23 cellular contexts compared by ENCODE assay signal in the genomic region with DNA sequence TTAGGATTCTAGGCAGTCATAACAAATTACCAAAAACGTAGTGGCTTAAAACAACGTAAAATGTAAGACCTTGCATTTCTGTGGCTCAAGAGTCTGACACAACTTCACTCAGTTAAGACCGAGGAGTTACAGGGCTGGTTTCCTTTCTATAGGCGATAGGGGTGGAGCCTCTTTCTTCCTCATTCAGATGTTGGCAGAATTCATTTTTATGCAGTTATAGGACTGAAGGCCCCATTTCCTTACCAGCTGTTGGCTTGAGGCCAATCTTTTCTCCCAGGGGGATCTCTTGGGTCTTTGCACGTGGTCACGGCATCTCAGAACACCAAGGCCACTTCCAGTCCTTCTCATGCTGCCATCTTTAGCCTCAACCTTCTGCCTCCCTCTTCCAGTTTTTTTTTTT.
A peak's percentile ranks its signal among the peaks of the same experiment; 100 is the strongest.
DNase-seq lines count a peak whose midpoint lies in the region; ATAC-seq and TF ChIP-seq lines count a peak whose summit lies in the region.
"Had no signal": no experiment of that assay in that cellular context is flagged by ENCODE, and none has a peak within 500 bp of the region (broad histone marks: within the 10 kb centered on the region; RNA-seq: fewer than 3 reads in every experiment).

No MANE protein-coding gene starts in this region.

- H3K27ac ChIP-seq in fibroblast of lung (ENCODE audit: insufficient read depth, low read length) (peak overlapping the region; percentile 13), thoracic aorta (no peak overlapping the region)
- H3K27ac ChIP-seq: C4-2B, epithelial cell of prostate, left ventricle myocardium inferior, right lobe of liver had no signal

- H3K27me3 ChIP-seq in fibroblast of lung (ENCODE audit: control insufficient read depth, insufficient read depth, low read length) (no peaks in the 10 kb centered on the region), thoracic aorta (replicated peaks; ENCODE audit: insufficient read depth) (no peaks in the 10 kb centered on the region)
- H3K27me3 ChIP-seq: right lobe of liver, upper lobe of left lung had no signal

- H3K79me2 ChIP-seq in fibroblast of lung (ENCODE audit: control insufficient read depth, insufficient read depth, low read length) = no peaks in the 10 kb centered on the region

- peak; percentile 23 for DNase-seq in SIG-M5 treated with dmso at 0.1 percent for 504 hours (lab: John Stamatoyannopoulos, UW; ENCODE audit: unreplicated experiment)
- no peak for DNase-seq in SIG-M5 (lab: John Stamatoyannopoulos, UW)
- DNase-seq in NB4 (ENCODE audit: low read depth) = peak; percentile 57
- DNase-seq in fibroblast of lung (ENCODE audit: low read depth in 2 of 2) = no peak
- DNase-seq in thoracic aorta (ENCODE audit: low spot score) = no peak
- DNase-seq: activated CD4-positive, alpha-beta T cell treated with anti-CD3 and anti-CD28 coated beads, Interleukin-2, amount 10 ng/mL, durations not matched to agents 7 days and 5 days; HFFc6; left ventricle myocardium inferior; midbrain; NCI-H1417; NCI-H2107; NCI-H524 treated with DMSO at 0.1 percent for 48 hours; nephron progenitor cell; right lobe of liver; T-helper 1 cell had no signal

- no peak overlapping the region for H3K4me3 ChIP-seq in NB4 (ENCODE audit: low read depth, low read length)
- H3K4me3 ChIP-seq in fibroblast of lung (replicated peaks in 1 of 4; ENCODE audit: control extremely low read depth in 1 of 4, insufficient read depth in 1 of 4, low read depth in 3 of 4, low read length in 4 of 4) = no peak overlapping the region
- no peak overlapping the region for H3K4me3 ChIP-seq in thoracic aorta
- H3K4me3 ChIP-seq: left ventricle myocardium inferior, right lobe of liver, upper lobe of left lung had no signal

- H3K4me2 ChIP-seq in fibroblast of lung (ENCODE audit: extremely low read depth, insufficient read depth, low read length) = no peak overlapping the region

- no peaks in the 10 kb centered on the region for H3K4me1 ChIP-seq in fibroblast of lung (ENCODE audit: control insufficient read depth, extremely low read depth, insufficient read depth, low read length)
- H3K4me1 ChIP-seq in thoracic aorta (ENCODE audit: control insufficient read depth in 1 of 2, low read depth in 2 of 2) = no peaks in the 10 kb centered on the region
- H3K4me1 ChIP-seq: right lobe of liver had no signal

- TF ChIP-seq POLR2A in NB4 (IDR thresholded peaks at IDR 0.05; ENCODE audit: extremely low read depth, insufficient read length) = no peak

- H3K36me3 ChIP-seq in fibroblast of lung (ENCODE audit: control insufficient read depth, insufficient read depth, low read length) = no peaks in the 10 kb centered on the region
- H3K36me3 ChIP-seq in thoracic aorta = no peaks in the 10 kb centered on the region
- H3K36me3 ChIP-seq: left ventricle myocardium inferior, right lobe of liver, upper lobe of left lung had no signal

- no peak for TF ChIP-seq CTCF in NB4 (IDR thresholded peaks at IDR 0.05; ENCODE audit: low read depth, low read length)
- no peak for TF ChIP-seq CTCF in fibroblast of lung (conservative IDR thresholded peaks at IDR 0.05 in 1 of 2, IDR thresholded peaks at IDR 0.05 in 1 of 2; ENCODE audit: low read depth in 1 of 2, low read length in 2 of 2)
- TF ChIP-seq CTCF in thoracic aorta (IDR thresholded peaks at IDR 0.05) = no peak

- H4K20me1 ChIP-seq in fibroblast of lung (ENCODE audit: control insufficient read depth, extremely low read depth, insufficient read depth, low read length) = no peaks in the 10 kb centered on the region

- H3K9me3 ChIP-seq in fibroblast of lung (ENCODE audit: control insufficient read depth, insufficient read depth, low read depth, low read length) (no peaks in the 10 kb centered on the region), thoracic aorta (no peaks in the 10 kb centered on the region)
- H3K9me3 ChIP-seq: left ventricle myocardium inferior, right lobe of liver, upper lobe of left lung had no signal

- peak; percentile 12 for ATAC-seq in thoracic aorta (ENCODE audit: insufficient number of reproducible peaks, low FRiP score, low read depth)
- ATAC-seq in HG02588 (IDR thresholded peaks at IDR 0.05; ENCODE audit: unreplicated experiment) = no peak
- no peak for ATAC-seq in GM18498 (IDR thresholded peaks at IDR 0.05; ENCODE audit: unreplicated experiment)
- no peak for ATAC-seq in HG02870 (IDR thresholded peaks at IDR 0.05; ENCODE audit: unreplicated experiment)
- ATAC-seq: activated T-helper 17 cell treated with anti-CD3 and anti-CD28 coated beads, Interleukin-2, amount 50 U/mL, for 72 hours; Right ventricle myocardium inferior had no signal

- H3K9ac ChIP-seq in fibroblast of lung (ENCODE audit: insufficient read depth, low read length) = no peak overlapping the region

- no peak overlapping the region for H2AFZ ChIP-seq in fibroblast of lung (ENCODE audit: low read length)

Comparison
In these comparisons a context has a peak if more than half of its experiments do, and no peak if none do; other contexts are left out.
1. DNase-seq: peak in SIG-M5 treated with dmso at 0.1 percent for 504 hours (single experiment) and NB4 (single experiment); none in SIG-M5 (single experiment), fibroblast of lung (0 of 2) and thoracic aorta (single experiment).